In genomic region chr1:168467452-168467851, GRCh38 we compare ENCODE assay signal across 15 cellular contexts.
DNase-seq lines count a peak whose midpoint lies in the region; ATAC-seq and TF ChIP-seq lines count a peak whose summit lies in the region.
"Had no signal": no experiment of that assay in that cellular context is flagged by ENCODE, and none has a peak within 500 bp of the region (broad histone marks: within the 10 kb centered on the region; RNA-seq: fewer than 3 reads in every experiment).

No MANE protein-coding gene starts in this region.

- TF ChIP-seq CTCF in sigmoid colon (IDR thresholded peaks at IDR 0.05) (no peak), CD14-positive monocyte (IDR thresholded peaks at IDR 0.05) (no peak)

- CTCF ChIA-PET in activated CD4-positive, alpha-beta T cell treated with anti-CD3 and anti-CD28 coated beads, Interleukin-2, amount 10 ng/mL, durations not matched to agents 7 days and 5 days (lab: Charles Lee), result interaction anchor here (0.8 to 4.5 kb wide), 7 partner anchors 13 to 154 kb away, joined by 3 to 29 read pairs (median 4); no protein-coding TSS in a partner anchor

- no peak for TF ChIP-seq EP300 in sigmoid colon (IDR thresholded peaks at IDR 0.05)

- peaks cover 65% of the 10 kb centered on the region for H3K4me1 Mint-ChIP-seq in activated CD4-positive, alpha-beta T cell treated with anti-CD3 and anti-CD28 coated beads, Interleukin-2, amount 10 ng/mL, durations not matched to agents 7 days and 5 days
- peaks cover 62% of the 10 kb centered on the region for H3K4me1 Mint-ChIP-seq in activated naive CD8-positive, alpha-beta T cell (ENCODE audit: low read depth)
- H3K4me1 Mint-ChIP-seq in CD14-positive monocyte, result peaks cover 44% of the 10 kb centered on the region

- peaks cover 0 to 56% (median 53%) of the 10 kb centered on the region in 4 donors for H3K4me1 ChIP-seq in sigmoid colon

- H3K36me3 Mint-ChIP-seq in activated CD4-positive, alpha-beta T cell treated with anti-CD3 and anti-CD28 coated beads, Interleukin-2, amount 10 ng/mL, durations not matched to agents 7 days and 5 days (ENCODE audit: low read depth), result peaks cover 25% of the 10 kb centered on the region
- no peaks in the 10 kb centered on the region for H3K36me3 Mint-ChIP-seq in activated naive CD8-positive, alpha-beta T cell
- H3K36me3 Mint-ChIP-seq in CD14-positive monocyte, result no peaks in the 10 kb centered on the region

- H3K36me3 ChIP-seq in sigmoid colon, result no peaks in the 10 kb centered on the region
- H3K36me3 ChIP-seq: neutrophil had no signal

- DNase-seq in activated CD4-positive, alpha-beta T cell treated with anti-CD3 and anti-CD28 coated beads, Interleukin-2, amount 10 ng/mL, durations not matched to agents 7 days and 5 days, result no peak
- DNase-seq in activated CD4-positive, alpha-beta T cell treated with anti-CD3 and anti-CD28 coated beads for 48 hours, result no peak
- no peak for DNase-seq in sigmoid colon
- no peak for DNase-seq in stimulated activated naive CD4-positive, alpha-beta T cell (lab: John Stamatoyannopoulos, UW)
- DNase-seq in SK-N-DZ (ENCODE audit: low spot score), result no peak
- no peak for DNase-seq in CD14-positive monocyte (ENCODE audit: low spot score)
- DNase-seq: activated effector memory CD4-positive, alpha-beta T cell treated with Interleukin-2 at 50 U/mL for 16 hours; Karpas-422; T1000 had no signal

- no peak for TF ChIP-seq POLR2A in sigmoid colon (IDR thresholded peaks at IDR 0.05)

- H3K9me3 ChIP-seq in sigmoid colon, result no peaks in the 10 kb centered on the region
- H3K9me3 ChIP-seq: neutrophil had no signal

- POLR2A ChIA-PET in activated CD4-positive, alpha-beta T cell treated with anti-CD3 and anti-CD28 coated beads, Interleukin-2, amount 10 ng/mL, durations not matched to agents 7 days and 5 days (lab: Charles Lee), result no interaction called here

- no peaks in the 10 kb centered on the region for H3K27me3 Mint-ChIP-seq in activated CD4-positive, alpha-beta T cell treated with anti-CD3 and anti-CD28 coated beads, Interleukin-2, amount 10 ng/mL, durations not matched to agents 7 days and 5 days
- H3K27me3 Mint-ChIP-seq in activated naive CD8-positive, alpha-beta T cell, result no peaks in the 10 kb centered on the region
- no peaks in the 10 kb centered on the region for H3K27me3 Mint-ChIP-seq in CD14-positive monocyte (ENCODE audit: low read depth in 3 of 3)

- H3K27me3 ChIP-seq in sigmoid colon, result no peaks in the 10 kb centered on the region
- H3K27me3 ChIP-seq: neutrophil had no signal

- 3 to 14% methylated on average over 3 of the region's 3 CpGs for WGBS in sigmoid colon, 2 donors

- intact Hi-C loops in sigmoid colon (cut with DNase I), result no loop called here
- intact Hi-C loops in CD14-positive monocyte (cut with micrococcal nuclease), result loop anchor here in 1 of 2 donors (10.0 kb wide), 1 partner anchor 47 kb away; no protein-coding TSS in a partner anchor

- peak; percentile 35 for ATAC-seq in HG03135 (IDR thresholded peaks at IDR 0.05; ENCODE audit: unreplicated experiment)
- ATAC-seq: GM23338 had no signal

- no peak overlapping the region for H3K4me3 ChIP-seq in sigmoid colon
- H3K4me3 ChIP-seq: coronary artery, GM23338 had no signal

- H3K27ac ChIP-seq in sigmoid colon, result peak overlapping the region in 3 of 4 donors; percentile 60 to 64 (median 60)
- H3K27ac ChIP-seq: neutrophil had no signal

- H3K4me3 Mint-ChIP-seq in activated CD4-positive, alpha-beta T cell treated with anti-CD3 and anti-CD28 coated beads, Interleukin-2, amount 10 ng/mL, durations not matched to agents 7 days and 5 days, result peak overlapping the region; percentile 54
- peak overlapping the region; percentile 51 for H3K4me3 Mint-ChIP-seq in activated naive CD8-positive, alpha-beta T cell
- no peak overlapping the region for H3K4me3 Mint-ChIP-seq in CD14-positive monocyte
- H3K4me3 Mint-ChIP-seq: GM23338; stimulated activated memory B cell treated with anti-CD40 and anti-IgM and Interleukin-4, amounts not matched to agents 10 μg/mL and 1 μg/mL and 100 μg/mL, for 72 hours had no signal

- peak overlapping the region; percentile 83 for H3K27ac Mint-ChIP-seq in activated CD4-positive, alpha-beta T cell treated with anti-CD3 and anti-CD28 coated beads, Interleukin-2, amount 10 ng/mL, durations not matched to agents 7 days and 5 days
- peak overlapping the region; percentile 87 for H3K27ac Mint-ChIP-seq in activated naive CD8-positive, alpha-beta T cell
- H3K27ac Mint-ChIP-seq in CD14-positive monocyte, result no peak overlapping the region
- H3K27ac Mint-ChIP-seq: GM23338; stimulated activated memory B cell treated with anti-CD40 and anti-IgM and Interleukin-4, amounts not matched to agents 10 μg/mL and 1 μg/mL and 100 μg/mL, for 72 hours had no signal

- H3K9me3 Mint-ChIP-seq in activated CD4-positive, alpha-beta T cell treated with anti-CD3 and anti-CD28 coated beads, Interleukin-2, amount 10 ng/mL, durations not matched to agents 7 days and 5 days, result peaks cover 15% of the 10 kb centered on the region
- H3K9me3 Mint-ChIP-seq in activated naive CD8-positive, alpha-beta T cell (ENCODE audit: low read depth), result peaks cover 3% of the 10 kb centered on the region
- H3K9me3 Mint-ChIP-seq in CD14-positive monocyte, result peaks cover 0 to 5% (median 4%) of the 10 kb centered on the region in 7 donors
- H3K9me3 Mint-ChIP-seq: GM23338; stimulated activated memory B cell treated with anti-CD40 and anti-IgM and Interleukin-4, amounts not matched to agents 10 μg/mL and 1 μg/mL and 100 μg/mL, for 72 hours had no signal

Comparison
In these comparisons a context has a peak if more than half of its experiments do, and no peak if none do; other contexts are left out.
1. H3K27ac Mint-ChIP-seq: peak in activated CD4-positive, alpha-beta T cell treated with anti-CD3 and anti-CD28 coated beads, Interleukin-2, amount 10 ng/mL, durations not matched to agents 7 days and 5 days (single experiment) and activated naive CD8-positive, alpha-beta T cell (single experiment); none in CD14-positive monocyte (0 of 7).
2. H3K4me3 Mint-ChIP-seq: peak in activated CD4-positive, alpha-beta T cell treated with anti-CD3 and anti-CD28 coated beads, Interleukin-2, amount 10 ng/mL, durations not matched to agents 7 days and 5 days (single experiment) and activated naive CD8-positive, alpha-beta T cell (single experiment); none in CD14-positive monocyte (0 of 2).